ENCODE assay signal across 8 cellular contexts in the genomic region with DNA sequence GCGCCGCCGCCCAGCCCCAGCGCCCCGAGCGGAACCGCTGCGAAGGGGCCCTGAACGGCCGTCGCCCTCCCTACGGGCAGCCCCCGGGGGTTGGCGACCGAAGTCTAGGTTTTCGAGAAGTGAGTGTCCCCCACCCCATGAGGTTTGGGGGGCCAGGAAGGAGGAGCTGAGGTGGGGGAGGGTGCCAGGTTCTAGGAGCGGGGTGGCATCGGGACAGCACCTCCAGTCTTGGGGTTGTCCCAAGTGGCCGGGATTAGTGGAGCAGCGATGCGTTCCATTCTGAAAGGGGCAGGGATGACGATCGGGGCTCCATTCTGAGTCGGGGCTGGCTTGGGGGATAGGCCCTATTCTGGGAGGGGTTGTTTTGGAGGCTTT. TPM values are rescaled to one million over a fixed set of nuclear protein-coding genes. Genes with fewer than 3 reads are reported as not detected.
DNase-seq lines count a peak whose midpoint lies in the region; ATAC-seq, FAIRE-seq and TF ChIP-seq lines count a peak whose summit lies in the region.

No MANE protein-coding gene starts in this region.

- TF ChIP-seq CTCF in astrocyte of the spinal cord (IDR thresholded peaks at IDR 0.05; ENCODE audit: low read depth, low read length) (no peak), keratinocyte (optimal IDR thresholded peaks at IDR 0.05 in 1 of 3, IDR thresholded peaks at IDR 0.05 in 1 of 3, conservative IDR thresholded peaks at IDR 0.05 in 1 of 3; ENCODE audit: extremely low read depth in 1 of 3, insufficient read depth in 2 of 3, low read length in 3 of 3) (no peak), omental fat pad (IDR thresholded peaks at IDR 0.05) (no peak)

- no peak for ATAC-seq in HG02798 (IDR thresholded peaks at IDR 0.05; ENCODE audit: poor library complexity, unreplicated experiment)
- no peak for ATAC-seq in GM21528 (IDR thresholded peaks at IDR 0.05; ENCODE audit: low FRiP score, unreplicated experiment)
- no peak for ATAC-seq in omental fat pad (ENCODE audit: low FRiP score)

- H3K36me3 ChIP-seq in HUES48 (ENCODE audit: control insufficient read depth, insufficient read depth, low read length) (no peaks in the 10 kb centered on the region), keratinocyte (ENCODE audit: control insufficient read depth in 2 of 2, extremely low read depth in 1 of 2, insufficient read depth in 2 of 2, low read length in 2 of 2) (peaks cover 7 to 14% of the 10 kb centered on the region in 2 experiments), stomach smooth muscle (ENCODE audit: control insufficient read depth in 2 of 2, insufficient read depth in 2 of 2, low read length in 2 of 2) (peaks cover 9 to 14% of the 10 kb centered on the region in 2 donors)

- no peaks in the 10 kb centered on the region for H4K20me1 ChIP-seq in keratinocyte (ENCODE audit: control insufficient read depth, extremely low read depth, insufficient read depth, low read length)

- DNase-seq in EL (peak; percentile 28), astrocyte of the spinal cord (ENCODE audit: low read depth, low spot score) (no peak), keratinocyte (ENCODE audit: low read depth, low spot score) (no peak), omental fat pad (ENCODE audit: low spot score) (no peak)

- H3K79me2 ChIP-seq in keratinocyte (ENCODE audit: control insufficient read depth, insufficient read depth, low read length): no peaks in the 10 kb centered on the region

- FAIRE-seq in keratinocyte (lab: Jason Lieb, UNC): no peak

- H3K4me1 ChIP-seq in HUES48 (ENCODE audit: control insufficient read depth, insufficient read depth, low read length): peaks cover 6% of the 10 kb centered on the region
- peaks cover 4% of the 10 kb centered on the region for H3K4me1 ChIP-seq in keratinocyte (ENCODE audit: control insufficient read depth, extremely low read depth, insufficient read depth, low read length)
- peaks cover 28% of the 10 kb centered on the region for H3K4me1 ChIP-seq in stomach smooth muscle (ENCODE audit: control insufficient read depth, insufficient read depth, low read length)

- peak overlapping the region; percentile 86 for H3K4me2 ChIP-seq in keratinocyte (ENCODE audit: control insufficient read depth, extremely low read depth, insufficient read depth, low read depth, low read length)

- H3K4me3 ChIP-seq in HUES48 (ENCODE audit: low read depth, low read length): peak overlapping the region; percentile 62
- peak overlapping the region; percentile 83 for H3K4me3 ChIP-seq in astrocyte of the spinal cord (ENCODE audit: low read depth, low read length)
- H3K4me3 ChIP-seq in keratinocyte (ENCODE audit: control insufficient read depth in 2 of 3, extremely low read depth in 1 of 3, insufficient read depth in 2 of 3, low read depth in 1 of 3, low read length in 3 of 3): peak overlapping the region; percentile 69 to 90 (median 79)
- peak overlapping the region; percentile 86 to 99 for H3K4me3 ChIP-seq in stomach smooth muscle (ENCODE audit: low read length in 2 of 2)

- in situ Hi-C loops in astrocyte of the spinal cord (cut with HindIII; ENCODE audit: low sequenced_read_pairs): no loop called here

- H3K27me3 ChIP-seq in HUES48 (ENCODE audit: control insufficient read depth, insufficient read depth, low read length) (no peaks in the 10 kb centered on the region), keratinocyte (ENCODE audit: control insufficient read depth, extremely low read depth, insufficient read depth, low read length) (no peaks in the 10 kb centered on the region), stomach smooth muscle (ENCODE audit: control insufficient read depth in 1 of 2, insufficient read depth in 2 of 2, low read length in 2 of 2) (no peaks in the 10 kb centered on the region)

- H3K9ac ChIP-seq in HUES48 (ENCODE audit: low read depth, low read length) (no peak overlapping the region), keratinocyte (ENCODE audit: control insufficient read depth, extremely low read depth, insufficient read depth, low read length) (peak overlapping the region; percentile 79), stomach smooth muscle (ENCODE audit: low read length in 2 of 2) (peak overlapping the region; percentile 92 to 93)

- H3K27ac ChIP-seq in HUES48 (ENCODE audit: low read depth, low read length) (no peak overlapping the region), keratinocyte (ENCODE audit: control insufficient read depth, insufficient read depth, low read length) (peak overlapping the region; percentile 89), stomach smooth muscle (ENCODE audit: low read length) (peak overlapping the region; percentile 95)

- no peaks in the 10 kb centered on the region for H3K9me1 ChIP-seq in keratinocyte (ENCODE audit: control insufficient read depth, extremely low read depth, insufficient read depth, low read length)

- dilution Hi-C loops in keratinocyte (cut with MboI; ENCODE audit: extremely low pct_ligation_motif_present, low sequenced_read_pairs): no loop called here

- H3K9me3 ChIP-seq in HUES48 (ENCODE audit: control insufficient read depth, insufficient read depth, low read length): no peaks in the 10 kb centered on the region
- H3K9me3 ChIP-seq in keratinocyte (ENCODE audit: control insufficient read depth, low read depth, low read length): no peaks in the 10 kb centered on the region
- H3K9me3 ChIP-seq in stomach smooth muscle (ENCODE audit: control insufficient read depth in 2 of 2, low read length in 2 of 2): no peaks in the 10 kb centered on the region

- H2AFZ ChIP-seq in keratinocyte (ENCODE audit: control insufficient read depth, low read length): peak overlapping the region; percentile 33

RNA-seq across cellular contexts. Expression of gene PPP2R5B, which starts 0.4 kb away (rescaled TPM):
- 13.7 to 20.6 TPM (median 16.4 TPM) in 3 replicates for polyA plus RNA-seq in keratinocyte
- polyA plus RNA-seq in keratinocyte (2011; ENCODE audit: low read depth): 7.8 TPM
- polyA plus RNA-seq in keratinocyte (2011; cell fraction: cytosol; rRNA removed): 16.3 and 20.1 TPM in 2 replicates
- 38.1 and 45.2 TPM in 2 replicates for polyA plus RNA-seq in keratinocyte (2011; cell fraction: nucleus; rRNA removed)
- polyA plus RNA-seq in keratinocyte (2012; ENCODE audit: low replicate concordance): 14.8 and 20.4 TPM in 2 replicates
- polyA minus RNA-seq in keratinocyte: 11.6 to 19.6 TPM (median 15.0 TPM) in 3 replicates
- 12.9 TPM for polyA minus RNA-seq in keratinocyte (2011; cell fraction: cytosol; rRNA and poly(A)+ RNA removed)
- polyA minus RNA-seq in keratinocyte (2011; cell fraction: nucleus; rRNA and poly(A)+ RNA removed): 9.4 and 19.5 TPM in 2 replicates
- 10 to 100 TPM in 3 of 4 donors, 1 to 10 TPM in 1; 7.8 to 20.3 (median 12.4) TPM for total RNA-seq in omental fat pad

RNA-seq across cellular contexts. Expression of gene ATG2A, which starts 7.9 kb away (rescaled TPM):
- polyA plus RNA-seq in keratinocyte: 2.4 to 5.7 TPM (median 4.5 TPM) in 3 replicates
- 8.6 TPM for polyA plus RNA-seq in keratinocyte (2011; ENCODE audit: low read depth)
- polyA plus RNA-seq in keratinocyte (2011; cell fraction: cytosol; rRNA removed): 3.0 and 6.4 TPM in 2 replicates
- 15.8 and 21.8 TPM in 2 replicates for polyA plus RNA-seq in keratinocyte (2011; cell fraction: nucleus; rRNA removed)
- polyA plus RNA-seq in keratinocyte (2012; ENCODE audit: low replicate concordance): 13.5 and 26.7 TPM in 2 replicates
- polyA minus RNA-seq in keratinocyte: 7.6 to 19.2 TPM (median 9.6 TPM) in 3 replicates
- 27.4 TPM for polyA minus RNA-seq in keratinocyte (2011; cell fraction: cytosol; rRNA and poly(A)+ RNA removed)
- 18.6 and 21.2 TPM in 2 replicates for polyA minus RNA-seq in keratinocyte (2011; cell fraction: nucleus; rRNA and poly(A)+ RNA removed)
- total RNA-seq in omental fat pad: 10 to 100 TPM; 20.3 to 34.8 (median 22.2) TPM

RNA-seq across cellular contexts. Expression of gene GPHA2, which starts 10.8 kb away (rescaled TPM):
- 0.08 TPM in 1 of 3 replicates, not detected in the others for polyA plus RNA-seq in keratinocyte
- polyA plus RNA-seq in keratinocyte (2011; ENCODE audit: low read depth): not detected
- 0.16 and 0.34 TPM in 2 replicates for polyA plus RNA-seq in keratinocyte (2011; cell fraction: cytosol; rRNA removed)
- polyA plus RNA-seq in keratinocyte (2011; cell fraction: nucleus; rRNA removed): not detected in 2 replicates
- polyA plus RNA-seq in keratinocyte (2012; ENCODE audit: low replicate concordance): 0.22 TPM in 1 of 2 replicates, not detected in the other
- polyA minus RNA-seq in keratinocyte: not detected in 3 replicates
- not detected for polyA minus RNA-seq in keratinocyte (2011; cell fraction: cytosol; rRNA and poly(A)+ RNA removed)
- not detected in 2 replicates for polyA minus RNA-seq in keratinocyte (2011; cell fraction: nucleus; rRNA and poly(A)+ RNA removed)
- not detected for total RNA-seq in omental fat pad

RNA-seq across cellular contexts. Expression of gene EHD1, which starts 46.5 kb away (rescaled TPM):
- 73.9 to 192 TPM (median 75.6 TPM) in 3 replicates for polyA plus RNA-seq in keratinocyte
- 89.7 TPM for polyA plus RNA-seq in keratinocyte (2011; ENCODE audit: low read depth)
- polyA plus RNA-seq in keratinocyte (2011; cell fraction: cytosol; rRNA removed): 69.4 and 117 TPM in 2 replicates
- polyA plus RNA-seq in keratinocyte (2011; cell fraction: nucleus; rRNA removed): 139 and 148 TPM in 2 replicates
- polyA plus RNA-seq in keratinocyte (2012; ENCODE audit: low replicate concordance): 50.2 and 134 TPM in 2 replicates
- polyA minus RNA-seq in keratinocyte: 107 to 412 TPM (median 144 TPM) in 3 replicates
- polyA minus RNA-seq in keratinocyte (2011; cell fraction: cytosol; rRNA and poly(A)+ RNA removed): 120 TPM
- polyA minus RNA-seq in keratinocyte (2011; cell fraction: nucleus; rRNA and poly(A)+ RNA removed): 91.0 and 135 TPM in 2 replicates
- total RNA-seq in omental fat pad: 100 to 1,000 TPM in 2 of 4 donors, 10 to 100 TPM in 2; 66.4 to 226 (median 94.8) TPM

RNA-seq across cellular contexts. Expression of gene MAJIN, which starts 47.0 kb away (rescaled TPM):
- polyA plus RNA-seq in keratinocyte: 0.09 TPM in 1 of 3 replicates, not detected in the others
- not detected for polyA plus RNA-seq in keratinocyte (2011; ENCODE audit: low read depth)
- polyA plus RNA-seq in keratinocyte (2011; cell fraction: cytosol; rRNA removed): not detected in 2 replicates
- polyA plus RNA-seq in keratinocyte (2011; cell fraction: nucleus; rRNA removed): not detected in 2 replicates
- polyA plus RNA-seq in keratinocyte (2012; ENCODE audit: low replicate concordance): 0.17 TPM in 1 of 2 replicates, not detected in the other
- not detected in 3 replicates for polyA minus RNA-seq in keratinocyte
- polyA minus RNA-seq in keratinocyte (2011; cell fraction: cytosol; rRNA and poly(A)+ RNA removed): not detected
- not detected in 2 replicates for polyA minus RNA-seq in keratinocyte (2011; cell fraction: nucleus; rRNA and poly(A)+ RNA removed)
- total RNA-seq in omental fat pad: not detected
